8 cellular contexts compared by ENCODE assay signal in genomic region chr13:111115051-111115840, GRCh38. TPM values are rescaled to one million over a fixed set of nuclear protein-coding genes. Genes with fewer than 3 reads are reported as not detected.
A peak's percentile ranks its signal among the peaks of the same experiment; 100 is the strongest.
DNase-seq lines count a peak whose midpoint lies in the region; ATAC-seq lines count a peak whose summit lies in the region.

A gene with protein sequence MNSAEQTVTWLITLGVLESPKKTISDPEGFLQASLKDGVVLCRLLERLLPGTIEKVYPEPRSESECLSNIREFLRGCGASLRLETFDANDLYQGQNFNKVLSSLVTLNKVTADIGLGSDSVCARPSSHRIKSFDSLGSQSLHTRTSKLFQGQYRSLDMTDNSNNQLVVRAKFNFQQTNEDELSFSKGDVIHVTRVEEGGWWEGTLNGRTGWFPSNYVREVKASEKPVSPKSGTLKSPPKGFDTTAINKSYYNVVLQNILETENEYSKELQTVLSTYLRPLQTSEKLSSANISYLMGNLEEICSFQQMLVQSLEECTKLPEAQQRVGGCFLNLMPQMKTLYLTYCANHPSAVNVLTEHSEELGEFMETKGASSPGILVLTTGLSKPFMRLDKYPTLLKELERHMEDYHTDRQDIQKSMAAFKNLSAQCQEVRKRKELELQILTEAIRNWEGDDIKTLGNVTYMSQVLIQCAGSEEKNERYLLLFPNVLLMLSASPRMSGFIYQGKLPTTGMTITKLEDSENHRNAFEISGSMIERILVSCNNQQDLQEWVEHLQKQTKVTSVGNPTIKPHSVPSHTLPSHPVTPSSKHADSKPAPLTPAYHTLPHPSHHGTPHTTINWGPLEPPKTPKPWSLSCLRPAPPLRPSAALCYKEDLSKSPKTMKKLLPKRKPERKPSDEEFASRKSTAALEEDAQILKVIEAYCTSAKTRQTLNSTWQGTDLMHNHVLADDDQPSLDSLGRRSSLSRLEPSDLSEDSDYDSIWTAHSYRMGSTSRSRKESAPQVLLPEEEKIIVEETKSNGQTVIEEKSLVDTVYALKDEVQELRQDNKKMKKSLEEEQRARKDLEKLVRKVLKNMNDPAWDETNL (plus strand): TSS chr13:111115310. CDS start chr13:111115527, 217 bp downstream.

- peak within 1 kb of the TSS; percentile 68 for H3K27ac Mint-ChIP-seq in activated CD4-positive, alpha-beta T cell treated with anti-CD3 and anti-CD28 coated beads, Interleukin-2, amount 10 ng/mL, durations not matched to agents 7 days and 5 days
- H3K27ac Mint-ChIP-seq in stimulated activated naive CD8-positive, alpha-beta T cell treated with anti-CD3 and anti-CD28 coated beads, Interleukin-15, amount 100 ng/mL, for 72 hours: peak within 1 kb of the TSS in 1 of 2 donors; percentile 53

- POLR2A ChIA-PET in activated CD4-positive, alpha-beta T cell treated with anti-CD3 and anti-CD28 coated beads, Interleukin-2, amount 10 ng/mL, durations not matched to agents 7 days and 5 days (lab: Charles Lee): no interaction called here

- H3K4me1 Mint-ChIP-seq in activated CD4-positive, alpha-beta T cell treated with anti-CD3 and anti-CD28 coated beads, Interleukin-2, amount 10 ng/mL, durations not matched to agents 7 days and 5 days: peaks cover 14% of the 10 kb centered on the region
- peaks cover 15% of the 10 kb centered on the region for H3K4me1 Mint-ChIP-seq in stimulated activated naive CD8-positive, alpha-beta T cell treated with anti-CD3 and anti-CD28 coated beads, Interleukin-15, amount 100 ng/mL, for 72 hours

- H3K9me3 Mint-ChIP-seq in activated CD4-positive, alpha-beta T cell treated with anti-CD3 and anti-CD28 coated beads, Interleukin-2, amount 10 ng/mL, durations not matched to agents 7 days and 5 days: no peaks in the 10 kb centered on the region
- no peaks in the 10 kb centered on the region for H3K9me3 Mint-ChIP-seq in stimulated activated naive CD8-positive, alpha-beta T cell treated with anti-CD3 and anti-CD28 coated beads, Interleukin-15, amount 100 ng/mL, for 72 hours

- peaks cover 83% of the 10 kb centered on the region for H3K27me3 Mint-ChIP-seq in activated CD4-positive, alpha-beta T cell treated with anti-CD3 and anti-CD28 coated beads, Interleukin-2, amount 10 ng/mL, durations not matched to agents 7 days and 5 days
- peaks cover 85% of the 10 kb centered on the region for H3K27me3 Mint-ChIP-seq in stimulated activated naive CD8-positive, alpha-beta T cell treated with anti-CD3 and anti-CD28 coated beads, Interleukin-15, amount 100 ng/mL, for 72 hours

- H3K36me3 Mint-ChIP-seq in activated CD4-positive, alpha-beta T cell treated with anti-CD3 and anti-CD28 coated beads, Interleukin-2, amount 10 ng/mL, durations not matched to agents 7 days and 5 days (ENCODE audit: low read depth): peaks cover 5% of the 10 kb centered on the region

- CTCF ChIA-PET in activated CD4-positive, alpha-beta T cell treated with anti-CD3 and anti-CD28 coated beads, Interleukin-2, amount 10 ng/mL, durations not matched to agents 7 days and 5 days (lab: Charles Lee): no interaction called here

- H3K4me3 Mint-ChIP-seq in activated CD4-positive, alpha-beta T cell treated with anti-CD3 and anti-CD28 coated beads, Interleukin-2, amount 10 ng/mL, durations not matched to agents 7 days and 5 days: peak within 1 kb of the TSS; percentile 79
- H3K4me3 Mint-ChIP-seq in stimulated activated naive CD8-positive, alpha-beta T cell treated with anti-CD3 and anti-CD28 coated beads, Interleukin-15, amount 100 ng/mL, for 72 hours: peak within 1 kb of the TSS; percentile 88 to 90

- no peak for DNase-seq in activated CD4-positive, alpha-beta T cell treated with anti-CD3 and anti-CD28 coated beads, Interleukin-2, amount 10 ng/mL, durations not matched to agents 7 days and 5 days
- DNase-seq in activated CD4-positive, alpha-beta T cell treated with anti-CD3 and anti-CD28 coated beads, Interleukin-2, amount 50 U/mL, for 48 hours: no peak
- DNase-seq in NCI-H2171 treated with DMSO at 0.1 percent for 48 hours (lab: John Stamatoyannopoulos, UW) (peak; percentile 9), cerebellum (ENCODE audit: low spot score) (peak; percentile 66), left lobe of liver (ENCODE audit: low spot score) (no peak)
- no peak for DNase-seq in stimulated activated naive CD8-positive, alpha-beta T cell treated with anti-CD3 and anti-CD28 coated beads, Interleukin-15, amount 100 ng/mL, for 72 hours

- ATAC-seq in left lobe of liver: peak; percentile 55
- peak; percentile 63 for ATAC-seq in stimulated activated naive CD8-positive, alpha-beta T cell treated with anti-CD3 and anti-CD28 coated beads, Interleukin-15, amount 100 ng/mL, for 72 hours
- ATAC-seq in GM19397 (IDR thresholded peaks at IDR 0.05; ENCODE audit: unreplicated experiment): no peak
- no peak for ATAC-seq in GM21447 (IDR thresholded peaks at IDR 0.05; ENCODE audit: unreplicated experiment)

RNA-seq across cellular contexts. Expression of the gene that starts here (rescaled TPM):
- total RNA-seq in activated CD4-positive, alpha-beta T cell treated with anti-CD3 and anti-CD28 coated beads, Interleukin-2, amount 10 ng/mL, durations not matched to agents 7 days and 5 days: 10 to 100 TPM; 64.5 to 72.2 TPM
- total RNA-seq in cerebellum: 164 TPM
- total RNA-seq in left lobe of liver: 34.6 TPM

Comparison
In these comparisons a context has a peak if more than half of its experiments do, and no peak if none do; other contexts are left out.
1. DNase-seq: peak in NCI-H2171 treated with DMSO at 0.1 percent for 48 hours (single experiment) and cerebellum (single experiment); none in activated CD4-positive, alpha-beta T cell treated with anti-CD3 and anti-CD28 coated beads, Interleukin-2, amount 10 ng/mL, durations not matched to agents 7 days and 5 days (single experiment), activated CD4-positive, alpha-beta T cell treated with anti-CD3 and anti-CD28 coated beads, Interleukin-2, amount 50 U/mL, for 48 hours (0 of 2), left lobe of liver (single experiment) and stimulated activated naive CD8-positive, alpha-beta T cell treated with anti-CD3 and anti-CD28 coated beads, Interleukin-15, amount 100 ng/mL, for 72 hours (0 of 2).
2. ATAC-seq: peak in left lobe of liver (single experiment) and stimulated activated naive CD8-positive, alpha-beta T cell treated with anti-CD3 and anti-CD28 coated beads, Interleukin-15, amount 100 ng/mL, for 72 hours (single experiment); none in GM19397 (single experiment) and GM21447 (single experiment).